Comparison of ENCODE assay signal across 21 cellular contexts in the genomic region with DNA sequence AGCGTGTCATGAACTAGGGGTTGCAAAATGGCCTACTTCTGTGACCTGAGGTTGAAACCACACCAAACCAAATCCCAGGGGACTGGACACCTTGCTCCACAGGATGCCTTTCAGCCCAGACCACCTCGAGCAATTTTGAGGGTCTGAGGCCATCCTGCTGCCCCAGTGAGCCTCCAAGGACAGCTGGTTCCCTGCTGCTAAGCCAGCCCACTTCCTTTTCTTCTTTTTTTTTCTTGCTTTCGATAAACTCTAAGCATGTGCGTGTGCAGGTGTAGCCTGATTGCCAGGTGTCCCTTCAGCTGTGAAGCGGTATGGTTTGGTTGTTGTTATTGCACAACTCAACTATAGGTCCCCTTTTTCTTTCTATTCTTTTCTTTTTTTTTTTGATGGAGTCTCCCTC. TPM values are rescaled to one million over a fixed set of nuclear protein-coding genes. Genes with fewer than 3 reads are reported as not detected.
DNase-seq lines count a peak whose midpoint lies in the region; ATAC-seq, FAIRE-seq and TF ChIP-seq lines count a peak whose summit lies in the region.
"Had no signal": no experiment of that assay in that cellular context is flagged by ENCODE, and none has a peak within 500 bp of the region (broad histone marks: within the 10 kb centered on the region; RNA-seq: fewer than 3 reads in every experiment).

No MANE protein-coding gene starts in this region.

- H3K36me3 ChIP-seq in esophagus muscularis mucosa: no peaks in the 10 kb centered on the region
- no peaks in the 10 kb centered on the region for H3K36me3 ChIP-seq in CD8-positive, alpha-beta T cell (ENCODE audit: insufficient read depth, low read length)
- H3K36me3 ChIP-seq: stomach had no signal

- TF ChIP-seq CTCF in esophagus muscularis mucosa (IDR thresholded peaks at IDR 0.05): no peak
- no peak for TF ChIP-seq CTCF in CD8-positive, alpha-beta T cell (IDR thresholded peaks at IDR 0.05)

- CTCF ChIA-PET in activated CD8-positive, alpha-beta T cell treated with anti-CD3 and anti-CD28 coated beads, Interleukin-2, amount 10 ng/mL, durations not matched to agents 7 days and 5 days (lab: Charles Lee): no interaction called here
- CTCF ChIA-PET in CD8-positive, alpha-beta T cell (lab: Charles Lee): no interaction called here

- no peak overlapping the region for H3K4me3 ChIP-seq in esophagus muscularis mucosa
- H3K4me3 ChIP-seq in CD8-positive, alpha-beta T cell (ENCODE audit: low read depth, low read length): no peak overlapping the region
- H3K4me3 ChIP-seq: stomach had no signal

- ATAC-seq in GM19467 (IDR thresholded peaks at IDR 0.05; ENCODE audit: unreplicated experiment): peak; percentile 44
- peak; percentile 42 for ATAC-seq in HG03439 (IDR thresholded peaks at IDR 0.05; ENCODE audit: unreplicated experiment)
- peak; percentile 28 for ATAC-seq in effector memory CD8-positive, alpha-beta T cell (replicated peaks)
- no peak for ATAC-seq in activated CD8-positive, alpha-beta T cell treated with anti-CD3 and anti-CD28 coated beads, Interleukin-2, amount 10 ng/mL, durations not matched to agents 7 days and 5 days
- ATAC-seq in CD8-positive, alpha-beta T cell: no peak
- ATAC-seq: HCT116, PC-3 had no signal

- POLR2A ChIA-PET in activated CD8-positive, alpha-beta T cell treated with anti-CD3 and anti-CD28 coated beads, Interleukin-2, amount 10 ng/mL, durations not matched to agents 7 days and 5 days (lab: Charles Lee): no interaction called here
- POLR2A ChIA-PET in CD8-positive, alpha-beta T cell (lab: Charles Lee): no interaction called here

- H3K36me3 Mint-ChIP-seq in effector memory CD8-positive, alpha-beta T cell (ENCODE audit: insufficient read depth): no peaks in the 10 kb centered on the region
- no peaks in the 10 kb centered on the region for H3K36me3 Mint-ChIP-seq in activated CD8-positive, alpha-beta T cell treated with anti-CD3 and anti-CD28 coated beads, Interleukin-2, amount 10 ng/mL, durations not matched to agents 7 days and 5 days (ENCODE audit: low read depth)
- H3K36me3 Mint-ChIP-seq in CD8-positive, alpha-beta T cell: no peaks in the 10 kb centered on the region

- TF ChIP-seq EP300 in esophagus muscularis mucosa (IDR thresholded peaks at IDR 0.05): no peak

- DNase-seq in GM12891 (ENCODE audit: insufficient read length, low spot score) (peak; percentile 39), esophagus muscularis mucosa (ENCODE audit: extremely low spot score) (no peak), hippocampal formation (lab: John Stamatoyannopoulos, UW) (no peak)
- no peak for DNase-seq in effector memory CD8-positive, alpha-beta T cell
- no peak for DNase-seq in activated CD8-positive, alpha-beta T cell treated with anti-CD3 and anti-CD28 coated beads, Interleukin-2, amount 10 ng/mL, durations not matched to agents 7 days and 5 days
- no peak for DNase-seq in CD8-positive, alpha-beta T cell
- DNase-seq: activated CD4-positive, alpha-beta T cell treated with anti-CD3 and anti-CD28 coated beads, Interleukin-2, amount 10 ng/mL, durations not matched to agents 7 days and 5 days; activated naive CD4-positive, alpha-beta T cell; head of caudate nucleus; PC-3; retina; stomach had no signal

- no peaks in the 10 kb centered on the region for H3K9me3 Mint-ChIP-seq in effector memory CD8-positive, alpha-beta T cell
- H3K9me3 Mint-ChIP-seq in activated CD8-positive, alpha-beta T cell treated with anti-CD3 and anti-CD28 coated beads, Interleukin-2, amount 10 ng/mL, durations not matched to agents 7 days and 5 days (ENCODE audit: insufficient read depth): no peaks in the 10 kb centered on the region
- no peaks in the 10 kb centered on the region for H3K9me3 Mint-ChIP-seq in CD8-positive, alpha-beta T cell
- H3K9me3 Mint-ChIP-seq: activated CD4-positive, alpha-beta T cell treated with anti-CD3 and anti-CD28 coated beads, Interleukin-2, amount 10 ng/mL, durations not matched to agents 7 days and 5 days had no signal

- no peak overlapping the region for H3K4me3 Mint-ChIP-seq in effector memory CD8-positive, alpha-beta T cell
- no peak overlapping the region for H3K4me3 Mint-ChIP-seq in activated CD8-positive, alpha-beta T cell treated with anti-CD3 and anti-CD28 coated beads, Interleukin-2, amount 10 ng/mL, durations not matched to agents 7 days and 5 days
- H3K4me3 Mint-ChIP-seq in CD8-positive, alpha-beta T cell: no peak overlapping the region
- H3K4me3 Mint-ChIP-seq: activated CD4-positive, alpha-beta T cell treated with anti-CD3 and anti-CD28 coated beads, Interleukin-2, amount 10 ng/mL, durations not matched to agents 7 days and 5 days had no signal

- no peaks in the 10 kb centered on the region for H3K9me3 ChIP-seq in esophagus muscularis mucosa
- H3K9me3 ChIP-seq in CD8-positive, alpha-beta T cell (ENCODE audit: low read length): no peaks in the 10 kb centered on the region
- H3K9me3 ChIP-seq: stomach had no signal

- 48% methylated on average over 5 of the region's 5 CpGs for WGBS in esophagus muscularis mucosa

- peaks cover 0 to 13% (median 4%) of the 10 kb centered on the region in 4 donors for H3K4me1 ChIP-seq in esophagus muscularis mucosa
- H3K4me1 ChIP-seq in CD8-positive, alpha-beta T cell (ENCODE audit: insufficient read depth, low read length): peaks cover 27% of the 10 kb centered on the region

- H3K27ac Mint-ChIP-seq in effector memory CD8-positive, alpha-beta T cell: no peak overlapping the region
- H3K27ac Mint-ChIP-seq in activated CD8-positive, alpha-beta T cell treated with anti-CD3 and anti-CD28 coated beads, Interleukin-2, amount 10 ng/mL, durations not matched to agents 7 days and 5 days: no peak overlapping the region
- H3K27ac Mint-ChIP-seq in CD8-positive, alpha-beta T cell: no peak overlapping the region
- H3K27ac Mint-ChIP-seq: activated CD4-positive, alpha-beta T cell treated with anti-CD3 and anti-CD28 coated beads, Interleukin-2, amount 10 ng/mL, durations not matched to agents 7 days and 5 days had no signal

- intact Hi-C loops in esophagus muscularis mucosa (cut with DNase I): no loop called here
- intact Hi-C loops in CD8-positive, alpha-beta T cell (cut with DNase I, micrococcal nuclease): no loop called here

- no peaks in the 10 kb centered on the region for H3K27me3 Mint-ChIP-seq in effector memory CD8-positive, alpha-beta T cell
- H3K27me3 Mint-ChIP-seq in activated CD8-positive, alpha-beta T cell treated with anti-CD3 and anti-CD28 coated beads, Interleukin-2, amount 10 ng/mL, durations not matched to agents 7 days and 5 days (ENCODE audit: low read depth): peaks cover 13% of the 10 kb centered on the region
- H3K27me3 Mint-ChIP-seq in CD8-positive, alpha-beta T cell (ENCODE audit: low read depth): no peaks in the 10 kb centered on the region

- peaks cover 33 to 48% of the 10 kb centered on the region in 2 donors for H3K4me1 Mint-ChIP-seq in effector memory CD8-positive, alpha-beta T cell (ENCODE audit: low read depth in 2 of 2)
- peaks cover 36% of the 10 kb centered on the region for H3K4me1 Mint-ChIP-seq in activated CD8-positive, alpha-beta T cell treated with anti-CD3 and anti-CD28 coated beads, Interleukin-2, amount 10 ng/mL, durations not matched to agents 7 days and 5 days (ENCODE audit: low read depth)
- H3K4me1 Mint-ChIP-seq in CD8-positive, alpha-beta T cell (ENCODE audit: low read depth): peaks cover 29% of the 10 kb centered on the region

- TF ChIP-seq POLR2A in GM12891 (IDR thresholded peaks at IDR 0.05; ENCODE audit: low read depth, low read length): no peak
- no peak for TF ChIP-seq POLR2A in esophagus muscularis mucosa (IDR thresholded peaks at IDR 0.05; ENCODE audit: low read depth)

- H3K27me3 ChIP-seq in esophagus muscularis mucosa: peaks cover 0 to 77% (median 0%) of the 10 kb centered on the region in 4 donors
- H3K27me3 ChIP-seq in CD8-positive, alpha-beta T cell (ENCODE audit: insufficient read depth, low read length): no peaks in the 10 kb centered on the region

- peak; percentile 79 for FAIRE-seq in GM12891 (lab: Jason Lieb, UNC)
- FAIRE-seq: bronchial epithelial cell, endothelial cell of umbilical vein had no signal

- H3K27ac ChIP-seq in esophagus muscularis mucosa (replicated peaks in 1 of 4): no peak overlapping the region
- no peak overlapping the region for H3K27ac ChIP-seq in CD8-positive, alpha-beta T cell (ENCODE audit: low read depth, low read length)
- H3K27ac ChIP-seq: stomach had no signal

TF ChIP-seq in GM12891, 5 proteins besides CTCF, POLR2A, EP300 and RAD21:
- TF ChIP-seq PAX5 (IDR thresholded peaks at IDR 0.05; ENCODE audit: insufficient read depth, low read length, severe bottlenecking) (no peak), TAF1 (IDR thresholded peaks at IDR 0.05; ENCODE audit: low read depth, low read length) (no peak), POU2F2 (IDR thresholded peaks at IDR 0.05; ENCODE audit: low read depth, low read length) (no peak), SPI1 (IDR thresholded peaks at IDR 0.05; ENCODE audit: low read depth, low read length) (peak; percentile 75), POLR2AphosphoS5 (IDR thresholded peaks at IDR 0.05; ENCODE audit: low read depth, low read length) (no peak)

RNA-seq across cellular contexts. Expression of gene CRYBB1, which starts 2.7 kb away (rescaled TPM):
- polyA plus RNA-seq in GM12891 (2012; ENCODE audit: low read depth, missing spikeins): not detected
- total RNA-seq in activated CD8-positive, alpha-beta T cell treated with anti-CD3 and anti-CD28 coated beads, Interleukin-2, amount 10 ng/mL, durations not matched to agents 7 days and 5 days: not detected
- total RNA-seq in esophagus muscularis mucosa: under 1 TPM in 3 of 4 donors, not detected in 1; 0.33 to 0.86 (median 0.83) TPM
- not detected for total RNA-seq in CD8-positive, alpha-beta T cell
- total RNA-seq: activated CD4-positive, alpha-beta T cell treated with anti-CD3 and anti-CD28 coated beads, Interleukin-2, amount 10 ng/mL, durations not matched to agents 7 days and 5 days; bronchial epithelial cell; Daoy; endothelial cell of umbilical vein; LHCN-M2; myocyte; PC-3; T-helper 1 cell treated with Interleukin-12 subunit alpha and Interleukin-12 subunit beta and Interleukin-4 antibody, amounts not matched to agents 30 ng/mL and 1 ng/mL, for 36 hours had no signal
- polyA plus RNA-seq: endothelial cell of umbilical vein had no signal

RNA-seq across cellular contexts. Expression of gene CRYBA4, which starts 6.6 kb away (rescaled TPM):
- 0.28 TPM for polyA plus RNA-seq in GM12891 (2012; ENCODE audit: low read depth, missing spikeins)
- not detected for total RNA-seq in activated CD8-positive, alpha-beta T cell treated with anti-CD3 and anti-CD28 coated beads, Interleukin-2, amount 10 ng/mL, durations not matched to agents 7 days and 5 days
- not detected for total RNA-seq in esophagus muscularis mucosa
- total RNA-seq in CD8-positive, alpha-beta T cell: not detected
- total RNA-seq: activated CD4-positive, alpha-beta T cell treated with anti-CD3 and anti-CD28 coated beads, Interleukin-2, amount 10 ng/mL, durations not matched to agents 7 days and 5 days; bronchial epithelial cell; Daoy; endothelial cell of umbilical vein; LHCN-M2; myocyte; PC-3; stomach had no signal
- polyA plus RNA-seq: endothelial cell of umbilical vein, stomach had no signal

RNA-seq across cellular contexts. Expression of gene TPST2, which starts 25.2 kb away (rescaled TPM):
- 13.3 TPM for polyA plus RNA-seq in GM12891 (2012; ENCODE audit: low read depth, missing spikeins)
- 10 to 100 TPM; 62.8 to 68.9 TPM for total RNA-seq in activated CD8-positive, alpha-beta T cell treated with anti-CD3 and anti-CD28 coated beads, Interleukin-2, amount 10 ng/mL, durations not matched to agents 7 days and 5 days
- 10 to 100 TPM; 22.0 to 30.9 (median 28.7) TPM for total RNA-seq in esophagus muscularis mucosa
- 10 to 100 TPM; 24.3 to 26.3 TPM for total RNA-seq in CD8-positive, alpha-beta T cell

RNA-seq across cellular contexts. Expression of gene MIAT, which starts 42.2 kb away (rescaled TPM):
- polyA plus RNA-seq in GM12891 (2012; ENCODE audit: low read depth, missing spikeins): 1.2 TPM
- 10 to 100 TPM; 23.6 to 26.3 TPM for total RNA-seq in activated CD8-positive, alpha-beta T cell treated with anti-CD3 and anti-CD28 coated beads, Interleukin-2, amount 10 ng/mL, durations not matched to agents 7 days and 5 days
- total RNA-seq in esophagus muscularis mucosa: 1 to 10 TPM in 1 of 4 donors, under 1 TPM in 3; 0.19 to 1.2 (median 0.38) TPM
- total RNA-seq in CD8-positive, alpha-beta T cell: 10 to 100 TPM; 80.9 to 81.6 TPM

Comparison
In these comparisons a context has a peak if more than half of its experiments do, and no peak if none do; other contexts are left out.
1. ATAC-seq: peak in GM19467 (single experiment), HG03439 (single experiment) and effector memory CD8-positive, alpha-beta T cell (single experiment); none in activated CD8-positive, alpha-beta T cell treated with anti-CD3 and anti-CD28 coated beads, Interleukin-2, amount 10 ng/mL, durations not matched to agents 7 days and 5 days (single experiment) and CD8-positive, alpha-beta T cell (single experiment).